13 cellular contexts compared by ENCODE assay signal in genomic region chr5:306011-306805, GRCh38.
"Had no signal": no experiment of that assay in that cellular context is flagged by ENCODE, and none has a peak within 500 bp of the region (broad histone marks: within the 10 kb centered on the region; RNA-seq: fewer than 3 reads in every experiment).

No MANE protein-coding gene starts in this region.

- H3K27ac ChIP-seq: coronary artery, epithelial cell of prostate, gastrocnemius medialis, left lung, vagina had no signal

- H3K9me3 ChIP-seq: gastrocnemius medialis, left lung, vagina had no signal

- DNase-seq: activated CD4-positive, alpha-beta T cell treated with anti-CD3 and anti-CD28 coated beads, Interleukin-2, amount 10 ng/mL, durations not matched to agents 7 days and 5 days; activated CD4-positive, CD25-positive, alpha-beta regulatory T cell; activated naive CD4-positive, alpha-beta T cell treated with Interleukin-2 at 50 U/mL for 16 hours; caudate nucleus; effector CD8-positive, alpha-beta T cell; gastrocnemius medialis; islet precursor cell; stimulated activated CD4-positive, alpha-beta T cell treated with anti-CD3 and anti-CD28 coated beads, Interleukin-4, amount 100 ng/mL, for 24 hours had no signal

- H3K4me1 ChIP-seq: gastrocnemius medialis, left lung, vagina had no signal

- H3K27me3 ChIP-seq: gastrocnemius medialis, left lung, vagina had no signal

- ATAC-seq: gastrocnemius medialis, left lung had no signal

- FAIRE-seq: astrocyte had no signal

- H3K4me3 ChIP-seq: coronary artery, gastrocnemius medialis, left lung, vagina had no signal
